In genomic region chr6:144319193-144319592, GRCh38 we compare ENCODE assay signal across 14 cellular contexts.
"Had no signal": no experiment of that assay in that cellular context is flagged by ENCODE, and none has a peak within 500 bp of the region (broad histone marks: within the 10 kb centered on the region; RNA-seq: fewer than 3 reads in every experiment).

No MANE protein-coding gene starts in this region.

- H3K27ac ChIP-seq: esophagus muscularis mucosa, gastroesophageal sphincter, psoas muscle, right lobe of liver had no signal

- H3K4me3 ChIP-seq: esophagus muscularis mucosa, gastroesophageal sphincter, psoas muscle, right lobe of liver, spleen had no signal

- H3K9me3 ChIP-seq: esophagus muscularis mucosa, gastroesophageal sphincter, psoas muscle, right lobe of liver, SK-N-SH, spleen had no signal

- H3K9me3 Mint-ChIP-seq: activated naive CD4-positive, alpha-beta T cell treated with anti-CD3 and anti-CD28 coated beads, Interleukin-2, amount 50 U/mL, for 24 hours; activated T-cell treated with anti-CD3 and anti-CD28 coated beads, Interleukin-2, amount 50 U/mL, for 24 hours; brain; naive B cell; stimulated activated memory B cell treated with anti-CD40 and anti-IgM and Interleukin-4, amounts not matched to agents 10 μg/mL and 1 μg/mL and 100 μg/mL, for 72 hours had no signal

- H3K27ac Mint-ChIP-seq: activated naive CD4-positive, alpha-beta T cell treated with anti-CD3 and anti-CD28 coated beads, Interleukin-2, amount 50 U/mL, for 24 hours; activated T-cell treated with anti-CD3 and anti-CD28 coated beads, Interleukin-2, amount 50 U/mL, for 24 hours; brain; naive B cell; stimulated activated memory B cell treated with anti-CD40 and anti-IgM and Interleukin-4, amounts not matched to agents 10 μg/mL and 1 μg/mL and 100 μg/mL, for 72 hours had no signal

- H3K4me1 Mint-ChIP-seq: stimulated activated memory B cell treated with anti-CD40 and anti-IgM and Interleukin-4, amounts not matched to agents 10 μg/mL and 1 μg/mL and 100 μg/mL, for 72 hours had no signal

- ATAC-seq: gastroesophageal sphincter; psoas muscle; right lobe of liver; stimulated activated memory B cell treated with anti-CD40 and anti-IgM and Interleukin-4, amounts not matched to agents 10 μg/mL and 1 μg/mL and 100 μg/mL, for 72 hours had no signal

- H3K36me3 Mint-ChIP-seq: activated naive CD4-positive, alpha-beta T cell treated with anti-CD3 and anti-CD28 coated beads, Interleukin-2, amount 50 U/mL, for 24 hours; brain; naive B cell; stimulated activated memory B cell treated with anti-CD40 and anti-IgM and Interleukin-4, amounts not matched to agents 10 μg/mL and 1 μg/mL and 100 μg/mL, for 72 hours had no signal

- H3K36me3 ChIP-seq: esophagus muscularis mucosa, gastroesophageal sphincter, right lobe of liver, spleen had no signal

- DNase-seq: activated effector memory CD4-positive, alpha-beta T cell treated with Interleukin-2 at 50 U/mL for 16 hours; activated T-cell treated with anti-CD3 and anti-CD28 coated beads, Interleukin-2, amount 50 U/mL, for 24 hours; midbrain; naive B cell; psoas muscle; right lobe of liver; SK-N-SH; spleen; stimulated activated CD4-positive, alpha-beta T cell treated with anti-CD3 and anti-CD28 coated beads, Interleukin-1b, Interleukin-23, amount 100 ng/mL, for 48 hours had no signal

- H3K4me3 Mint-ChIP-seq: activated naive CD4-positive, alpha-beta T cell treated with anti-CD3 and anti-CD28 coated beads, Interleukin-2, amount 50 U/mL, for 24 hours; activated T-cell treated with anti-CD3 and anti-CD28 coated beads, Interleukin-2, amount 50 U/mL, for 24 hours; brain; naive B cell; stimulated activated memory B cell treated with anti-CD40 and anti-IgM and Interleukin-4, amounts not matched to agents 10 μg/mL and 1 μg/mL and 100 μg/mL, for 72 hours had no signal

- H3K27me3 ChIP-seq: esophagus muscularis mucosa, gastroesophageal sphincter, right lobe of liver, spleen had no signal

- H3K27me3 Mint-ChIP-seq: activated naive CD4-positive, alpha-beta T cell treated with anti-CD3 and anti-CD28 coated beads, Interleukin-2, amount 50 U/mL, for 24 hours; activated T-cell treated with anti-CD3 and anti-CD28 coated beads, Interleukin-2, amount 50 U/mL, for 24 hours; brain; naive B cell; stimulated activated memory B cell treated with anti-CD40 and anti-IgM and Interleukin-4, amounts not matched to agents 10 μg/mL and 1 μg/mL and 100 μg/mL, for 72 hours had no signal
